In genomic region chr2:213559053-213559452, GRCh38 we compare ENCODE assay signal across 29 cellular contexts.
"Had no signal": no experiment of that assay in that cellular context is flagged by ENCODE, and none has a peak within 500 bp of the region (broad histone marks: within the 10 kb centered on the region; RNA-seq: fewer than 3 reads in every experiment).

No MANE protein-coding gene starts in this region.

- FAIRE-seq: endometrium, endothelial cell of umbilical vein had no signal

- ATAC-seq: activated CD4-positive, alpha-beta T cell treated with anti-CD3 and anti-CD28 coated beads for 36 hours; activated naive CD4-positive, alpha-beta T cell treated with anti-CD3 and anti-CD28 coated beads, Interleukin-2, amount 50 U/mL, for 72 hours; activated T-cell treated with anti-CD3 and anti-CD28 coated beads, Interleukin-2, amount 50 U/mL, for 72 hours; gastroesophageal sphincter; heart right ventricle had no signal

- H3K27me3 ChIP-seq: ascending aorta, breast epithelium, cardiac muscle cell, colonic mucosa, esophagus squamous epithelium, gastroesophageal sphincter, heart right ventricle had no signal

- H3K4me3 ChIP-seq: ascending aorta, breast epithelium, cardiac muscle cell, colonic mucosa, esophagus squamous epithelium, gastroesophageal sphincter, heart right ventricle had no signal

- H3K9me3 ChIP-seq: colonic mucosa, esophagus squamous epithelium had no signal

- H3K27ac ChIP-seq: ascending aorta, breast epithelium, cardiac muscle cell, colonic mucosa, epithelial cell of prostate, esophagus squamous epithelium, gastroesophageal sphincter, heart right ventricle had no signal

- H3K36me3 ChIP-seq: ascending aorta, breast epithelium, cardiac muscle cell, colonic mucosa, esophagus squamous epithelium, gastroesophageal sphincter, heart right ventricle had no signal

- H3K4me1 ChIP-seq: ascending aorta, breast epithelium, colonic mucosa, esophagus squamous epithelium, gastroesophageal sphincter, heart right ventricle had no signal

- DNase-seq: activated CD4-positive, alpha-beta memory T cell treated with anti-CD3 and anti-CD28 coated beads, Interleukin-2, amount 10 ng/mL, durations not matched to agents 7 days and 5 days; activated CD4-positive, alpha-beta T cell treated with anti-CD3 and anti-CD28 coated beads for 36 hours; activated CD4-positive, alpha-beta T cell treated with anti-CD3 and anti-CD28 coated beads, Interleukin-2, amount 10 ng/mL, durations not matched to agents 24 days and 14 days; activated CD4-positive, CD25-positive, alpha-beta regulatory T cell; activated CD4-positive, CD25-positive, alpha-beta regulatory T cell treated with anti-CD3 and anti-CD28 coated beads, Interleukin-2, amount 50 U/mL, for 72 hours; activated CD8-positive, alpha-beta memory T cell treated with anti-CD3 and anti-CD28 coated beads, Interleukin-2, amount 50 U/mL, for 48 hours; activated gamma-delta T cell; activated naive CD4-positive, alpha-beta T cell; activated naive CD4-positive, alpha-beta T cell treated with anti-CD3 and anti-CD28 coated beads, Interleukin-2, amount 10 ng/mL, durations not matched to agents 7 days and 5 days; activated naive CD8-positive, alpha-beta T cell treated with anti-CD3 and anti-CD28 coated beads, Interleukin-2, amount 10 ng/mL, durations not matched to agents 7 days and 5 days; activated T-cell treated with anti-CD3 and anti-CD28 coated beads for 4 hours; activated T-cell treated with anti-CD3 and anti-CD28 coated beads, Interleukin-2, amount 50 U/mL, for 24 hours; activated T-cell treated with anti-CD3 and anti-CD28 coated beads, Interleukin-2, amount 50 U/mL, for 72 hours; central memory CD4-positive, alpha-beta T cell; cerebellar nuclear complex; colonic mucosa; effector CD8-positive, alpha-beta T cell; esophagus squamous epithelium; foreskin melanocyte; heart right ventricle; T-helper 2 cell had no signal
